In genomic region chr1:84855947-84856660, GRCh38 we compare ENCODE assay signal across 1 cellular context.
TF ChIP-seq lines count a peak whose summit lies in the region.

No MANE protein-coding gene starts in this region.

TF ChIP-seq in IMR-90, 13 proteins besides CTCF, POLR2A, EP300 and RAD21:
- TF ChIP-seq RCOR1 (IDR thresholded peaks at IDR 0.05; ENCODE audit: insufficient replicate concordance, low read length) (no peak), MAFK (IDR thresholded peaks at IDR 0.05; ENCODE audit: low read depth, low read length) (no peak), FOS (IDR thresholded peaks at IDR 0.05; ENCODE audit: low read depth, low read length) (no peak), MAZ (IDR thresholded peaks at IDR 0.05; ENCODE audit: borderline replicate concordance, low read depth, low read length) (no peak), NFE2L2 (IDR thresholded peaks at IDR 0.05; ENCODE audit: low read depth, low read length) (no peak), CEBPB (IDR thresholded peaks at IDR 0.05; ENCODE audit: low read depth, low read length) (no peak), SMC3 (IDR thresholded peaks at IDR 0.05; ENCODE audit: low read depth, low read length) (no peak), RFX5 (IDR thresholded peaks at IDR 0.05; ENCODE audit: low read depth, low read length) (no peak), USF2 (IDR thresholded peaks at IDR 0.05; ENCODE audit: low read depth, low read length) (no peak), CHD1 (IDR thresholded peaks at IDR 0.05; ENCODE audit: low read depth, low read length) (no peak), MXI1 (IDR thresholded peaks at IDR 0.05; ENCODE audit: borderline replicate concordance, low read depth, low read length) (no peak), BHLHE40 (IDR thresholded peaks at IDR 0.05; ENCODE audit: low read depth, low read length) (no peak)
- TF ChIP-seq, protein P1, sequence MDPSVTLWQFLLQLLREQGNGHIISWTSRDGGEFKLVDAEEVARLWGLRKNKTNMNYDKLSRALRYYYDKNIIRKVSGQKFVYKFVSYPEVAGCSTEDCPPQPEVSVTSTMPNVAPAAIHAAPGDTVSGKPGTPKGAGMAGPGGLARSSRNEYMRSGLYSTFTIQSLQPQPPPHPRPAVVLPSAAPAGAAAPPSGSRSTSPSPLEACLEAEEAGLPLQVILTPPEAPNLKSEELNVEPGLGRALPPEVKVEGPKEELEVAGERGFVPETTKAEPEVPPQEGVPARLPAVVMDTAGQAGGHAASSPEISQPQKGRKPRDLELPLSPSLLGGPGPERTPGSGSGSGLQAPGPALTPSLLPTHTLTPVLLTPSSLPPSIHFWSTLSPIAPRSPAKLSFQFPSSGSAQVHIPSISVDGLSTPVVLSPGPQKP (IDR thresholded peaks at IDR 0.05; ENCODE audit: borderline replicate concordance, low read depth, low read length): no peak
